7 cellular contexts compared by ENCODE assay signal in the genomic region with DNA sequence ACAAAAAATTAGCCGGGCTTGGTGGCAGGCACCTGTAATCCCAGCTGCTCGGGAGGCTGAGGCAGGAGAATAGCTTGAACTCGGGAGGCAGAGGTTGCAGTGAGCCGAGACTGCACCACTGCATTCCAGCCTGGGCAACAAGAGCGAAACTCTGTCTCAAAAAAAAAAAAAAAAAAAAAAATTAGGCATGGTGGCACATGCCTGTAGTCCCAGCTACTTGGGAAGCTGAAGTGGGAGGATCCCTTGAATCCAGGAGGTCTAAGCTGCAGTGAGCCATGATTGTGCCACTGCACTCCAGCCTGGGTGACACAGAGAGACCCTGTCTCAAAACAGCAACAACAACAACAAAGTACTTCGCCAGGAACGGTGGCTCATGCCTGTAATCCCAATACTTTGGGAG. TPM values are rescaled to one million over a fixed set of nuclear protein-coding genes. Genes with fewer than 3 reads are reported as not detected.
DNase-seq lines count a peak whose midpoint lies in the region; ATAC-seq and TF ChIP-seq lines count a peak whose summit lies in the region.
"Not testable (repeated sequence)": the region's sequence is repeated elsewhere in the genome, so short reads cannot be mapped to it uniquely, and the experiment has no call there.

No MANE protein-coding gene starts in this region.

- not testable (repeated sequence) for H3K9ac ChIP-seq in endodermal cell (ENCODE audit: extremely low read depth, low read length, poor library complexity, severe bottlenecking)

- not testable (repeated sequence) for H3F3A ChIP-seq in GM23338 (replicated peaks; ENCODE audit: low read depth)

- CTCF ChIA-PET in WTC11 (lab: Charles Lee) = interaction anchor here (0.7 kb wide), 2 partner anchors 296 to 498 kb away, joined by 3 to 4 read pairs; a partner anchor contains a TSS

- H3K9me3 Mint-ChIP-seq in GM23338; WTC11; central memory CD8-positive, alpha-beta T cell; endodermal cell; natural killer cell; progenitor cell of endocrine pancreas (ENCODE audit: low read depth); stimulated activated naive B cell treated with anti-CD40 and anti-IgM and Interleukin-4, amounts not matched to agents 10 μg/mL and 1 μg/mL and 100 μg/mL, for 72 hours: not testable (repeated sequence)

- peak overlapping the region; percentile 60; the same call in 1 of the 2 replicates for H3K27ac Mint-ChIP-seq in GM23338
- H3K27ac Mint-ChIP-seq in WTC11 = peak overlapping the region; percentile 89
- peak overlapping the region; percentile 4 for H3K27ac Mint-ChIP-seq in central memory CD8-positive, alpha-beta T cell (ENCODE audit: low read depth)
- H3K27ac Mint-ChIP-seq in endodermal cell = peak overlapping the region; percentile 79
- not testable (repeated sequence) for H3K27ac Mint-ChIP-seq in natural killer cell
- H3K27ac Mint-ChIP-seq in progenitor cell of endocrine pancreas = peak overlapping the region; percentile 33
- peak overlapping the region; percentile 81 for H3K27ac Mint-ChIP-seq in stimulated activated naive B cell treated with anti-CD40 and anti-IgM and Interleukin-4, amounts not matched to agents 10 μg/mL and 1 μg/mL and 100 μg/mL, for 72 hours

- peaks cover 44% of the 10 kb centered on the region for H3K4me1 ChIP-seq in GM23338 (ENCODE audit: insufficient read depth)
- not testable (repeated sequence) for H3K4me1 ChIP-seq in endodermal cell (ENCODE audit: control insufficient read depth, insufficient read depth, low read length)

- H3K36me3 ChIP-seq in GM23338 (ENCODE audit: insufficient read depth) = not testable (repeated sequence)
- H3K36me3 ChIP-seq in endodermal cell (ENCODE audit: control insufficient read depth, insufficient read depth, low read length) = peaks cover 12% of the 10 kb centered on the region

- H3K36me3 Mint-ChIP-seq in GM23338 (ENCODE audit: low read depth) = peaks cover 12% of the 10 kb centered on the region; the same call in 1 of the 3 replicates
- H3K36me3 Mint-ChIP-seq in WTC11; endodermal cell (ENCODE audit: low read depth); natural killer cell; progenitor cell of endocrine pancreas (ENCODE audit: insufficient read depth): not testable (repeated sequence)
- H3K36me3 Mint-ChIP-seq in central memory CD8-positive, alpha-beta T cell (ENCODE audit: insufficient read depth) = peaks cover 12% of the 10 kb centered on the region
- peaks cover 7 to 28% of the 10 kb centered on the region in 2 donors for H3K36me3 Mint-ChIP-seq in stimulated activated naive B cell treated with anti-CD40 and anti-IgM and Interleukin-4, amounts not matched to agents 10 μg/mL and 1 μg/mL and 100 μg/mL, for 72 hours

- H3K79me2 ChIP-seq in GM23338 (replicated peaks; ENCODE audit: insufficient read depth) = peaks cover 100% of the 10 kb centered on the region

- not testable (repeated sequence) for ATAC-seq in GM23338; WTC11; central memory CD8-positive, alpha-beta T cell (replicated peaks; ENCODE audit: extremely low read depth, poor library complexity, severe bottlenecking); natural killer cell; stimulated activated naive B cell treated with anti-CD40 and anti-IgM and Interleukin-4, amounts not matched to agents 10 μg/mL and 1 μg/mL and 100 μg/mL, for 72 hours (replicated peaks)

- not testable (repeated sequence) for H3K27ac ChIP-seq in GM23338 (ENCODE audit: low read depth); endodermal cell (ENCODE audit: low read depth, low read length)

- not testable (repeated sequence) for TF ChIP-seq CTCF in GM23338 (conservative IDR thresholded peaks at IDR 0.05; ENCODE audit: low read depth in 2 of 2); WTC11 (IDR thresholded peaks at IDR 0.05); endodermal cell (conservative IDR thresholded peaks at IDR 0.05); natural killer cell (IDR thresholded peaks at IDR 0.05); progenitor cell of endocrine pancreas (IDR thresholded peaks at IDR 0.05; ENCODE audit: unreplicated experiment)

- H3K4me1 Mint-ChIP-seq in GM23338 (peaks cover 44% of the 10 kb centered on the region), WTC11 (peaks cover 59% of the 10 kb centered on the region), endodermal cell (peaks cover 31% of the 10 kb centered on the region), natural killer cell (peaks cover 61 to 67% of the 10 kb centered on the region in 2 donors), progenitor cell of endocrine pancreas (ENCODE audit: low read depth) (peaks cover 50% of the 10 kb centered on the region)
- peaks cover 77% of the 10 kb centered on the region for H3K4me1 Mint-ChIP-seq in central memory CD8-positive, alpha-beta T cell
- peaks cover 34 to 67% of the 10 kb centered on the region in 2 donors for H3K4me1 Mint-ChIP-seq in stimulated activated naive B cell treated with anti-CD40 and anti-IgM and Interleukin-4, amounts not matched to agents 10 μg/mL and 1 μg/mL and 100 μg/mL, for 72 hours

- intact Hi-C loops in natural killer cell (cut with micrococcal nuclease) = not testable (repeated sequence)

- H3K9me3 ChIP-seq in endodermal cell (ENCODE audit: control insufficient read depth, low read length) = not testable (repeated sequence)

- POLR2A ChIA-PET in WTC11 (lab: Charles Lee) = interaction anchor here (1.8 kb wide), 1 partner anchor 10 kb away, joined by 7 read pairs; a partner anchor contains a TSS

- H3K4me2 ChIP-seq in GM23338 = not testable (repeated sequence)

- not testable (repeated sequence) for H3K4me3 Mint-ChIP-seq in GM23338; WTC11; central memory CD8-positive, alpha-beta T cell; endodermal cell; progenitor cell of endocrine pancreas (ENCODE audit: low read depth); stimulated activated naive B cell treated with anti-CD40 and anti-IgM and Interleukin-4, amounts not matched to agents 10 μg/mL and 1 μg/mL and 100 μg/mL, for 72 hours
- peak overlapping the region; percentile 1 for H3K4me3 Mint-ChIP-seq in natural killer cell

- 93 to 95% methylated on average over 2 to 7 of the region's 7 CpGs for WGBS in endodermal cell (ENCODE audit: insufficient coverage in 1 of 2, insufficient read length in 1 of 2), 2 experiments

- not testable (repeated sequence) for DNase-seq in GM23338 (ENCODE audit: low spot score); WTC11 (ENCODE audit: low spot score); central memory CD8-positive, alpha-beta T cell (ENCODE audit: low spot score in 2 of 2); endodermal cell; natural killer cell; progenitor cell of endocrine pancreas (ENCODE audit: low spot score, unreplicated experiment); stimulated activated naive B cell treated with anti-CD40 and anti-IgM and Interleukin-4, amounts not matched to agents 10 μg/mL and 1 μg/mL and 100 μg/mL, for 72 hours

- not testable (repeated sequence) for H3K9me2 ChIP-seq in GM23338 (ENCODE audit: insufficient read depth)

- peaks cover 69% of the 10 kb centered on the region for H4K20me1 ChIP-seq in GM23338 (replicated peaks; ENCODE audit: insufficient read depth)

- H3K4me3 ChIP-seq in GM23338; endodermal cell (ENCODE audit: low read length): not testable (repeated sequence)

- not testable (repeated sequence) for H3K27me3 ChIP-seq in GM23338 (ENCODE audit: insufficient read depth); endodermal cell (ENCODE audit: control insufficient read depth, insufficient read depth, low read length, poor library complexity, severe bottlenecking)

- H3K27me3 Mint-ChIP-seq in GM23338 (ENCODE audit: insufficient read depth, low read depth, poor library complexity); WTC11 (ENCODE audit: low read depth); central memory CD8-positive, alpha-beta T cell; endodermal cell (ENCODE audit: insufficient read depth); natural killer cell (ENCODE audit: low read depth in 2 of 2); progenitor cell of endocrine pancreas; stimulated activated naive B cell treated with anti-CD40 and anti-IgM and Interleukin-4, amounts not matched to agents 10 μg/mL and 1 μg/mL and 100 μg/mL, for 72 hours: not testable (repeated sequence)

- not testable (repeated sequence) for H2AFZ ChIP-seq in GM23338

RNA-seq across cellular contexts. Expression of a gene that starts 9.8 kb away (rescaled TPM):
- 117 and 134 TPM in 2 replicates for total RNA-seq in GM23338 (2014; rRNA removed; shearing (Covaris generic))
- 61.7 and 63.2 TPM in 2 replicates for polyA plus RNA-seq in GM23338 (2016; fragmentation: Nextera tagmentation; extraction: Ambion mirVana)
- total RNA-seq in WTC11 (2021) (123 to 126 TPM (median 126 TPM) in 3 replicates), endodermal cell (100 to 1,000 TPM; 117 to 124 TPM), natural killer cell (100 to 1,000 TPM; 144 to 176 (median 153) TPM), progenitor cell of endocrine pancreas (137 and 153 TPM in 2 replicates)
- 79.0 TPM for polyA plus RNA-seq in endodermal cell (2013, experiment 1 of 2)
- 76.2 TPM for polyA plus RNA-seq in endodermal cell (2013, experiment 2 of 2)

RNA-seq across cellular contexts. Expression of a gene that starts 11.4 kb away (rescaled TPM):
- total RNA-seq in GM23338 (2014; rRNA removed; shearing (Covaris generic)) = 45.8 and 59.7 TPM in 2 replicates
- polyA plus RNA-seq in GM23338 (2016; fragmentation: Nextera tagmentation; extraction: Ambion mirVana) = 38.8 and 62.4 TPM in 2 replicates
- total RNA-seq in WTC11 (2021) (37.5 to 44.9 TPM (median 40.9 TPM) in 3 replicates), endodermal cell (10 to 100 TPM; 25.1 to 28.1 TPM), natural killer cell (10 to 100 TPM in 1 of 3 donors, 1 to 10 TPM in 2; 8.8 to 14.2 (median 9.3) TPM), progenitor cell of endocrine pancreas (28.1 and 28.8 TPM in 2 replicates)
- polyA plus RNA-seq in endodermal cell (2013, experiment 1 of 2) = 60.2 TPM
- polyA plus RNA-seq in endodermal cell (2013, experiment 2 of 2) = 53.6 TPM

RNA-seq across cellular contexts. Expression of a gene that starts 52.7 kb away (rescaled TPM):
- total RNA-seq in GM23338 (2014; rRNA removed; shearing (Covaris generic)) = 1.0 and 2.2 TPM in 2 replicates
- 0.57 and 0.90 TPM in 2 replicates for polyA plus RNA-seq in GM23338 (2016; fragmentation: Nextera tagmentation; extraction: Ambion mirVana)
- 2.1 to 3.5 TPM (median 2.4 TPM) in 3 replicates for total RNA-seq in WTC11 (2021)
- total RNA-seq in endodermal cell = 1 to 10 TPM; 2.5 to 5.1 TPM
- 1.2 TPM for polyA plus RNA-seq in endodermal cell (2013, experiment 1 of 2)
- 1.2 TPM for polyA plus RNA-seq in endodermal cell (2013, experiment 2 of 2)
- 1 to 10 TPM; 2.9 to 4.5 (median 3.3) TPM for total RNA-seq in natural killer cell
- total RNA-seq in progenitor cell of endocrine pancreas = 5.8 and 6.1 TPM in 2 replicates
